In genomic region chr2:38465789-38466127, GRCh38 we compare ENCODE assay signal across 8 cellular contexts.
A peak's percentile ranks its signal among the peaks of the same experiment; 100 is the strongest.
DNase-seq lines count a peak whose midpoint lies in the region; ATAC-seq, FAIRE-seq and TF ChIP-seq lines count a peak whose summit lies in the region.

No MANE protein-coding gene starts in this region.

- no peaks in the 10 kb centered on the region for H3K9me3 ChIP-seq in astrocyte (ENCODE audit: insufficient read depth, low read depth, low read length)

- TF ChIP-seq CTCF in 22Rv1 (IDR thresholded peaks at IDR 0.05) (peak; percentile 60), astrocyte (IDR thresholded peaks at IDR 0.05; ENCODE audit: insufficient read depth, low read depth, low read length) (peak; percentile 16), kidney epithelial cell (IDR thresholded peaks at IDR 0.05; ENCODE audit: insufficient read depth, low read length, poor library complexity, severe bottlenecking) (peak; percentile 63)

- FAIRE-seq in astrocyte (lab: Jason Lieb, UNC) (no peak), urothelium cell line (lab: Jason Lieb, UNC) (no peak)

- no peaks in the 10 kb centered on the region for H3K9me3 Mint-ChIP-seq in astrocyte (ENCODE audit: unreplicated experiment)

- peak; percentile 49 for DNase-seq in ELF-1 (ENCODE audit: low read depth, low spot score)
- DNase-seq in LHCN-M2 (ENCODE audit: low read depth): peak; percentile 33
- DNase-seq in astrocyte (ENCODE audit: low read depth): no peak
- DNase-seq in kidney epithelial cell (ENCODE audit: low read depth): no peak
- DNase-seq in urothelium cell line (ENCODE audit: low spot score): peak; percentile 29
- DNase-seq in effector CD4-positive, alpha-beta T cell: no peak

- no peaks in the 10 kb centered on the region for H4K20me1 ChIP-seq in astrocyte (ENCODE audit: insufficient read depth, low read length)

- no peak overlapping the region for H3K4me3 Mint-ChIP-seq in astrocyte (ENCODE audit: unreplicated experiment)

- H3K27ac ChIP-seq in 22Rv1: no peak overlapping the region
- no peak overlapping the region for H3K27ac ChIP-seq in astrocyte (ENCODE audit: low read depth, low read length)

- H3K4me3 ChIP-seq in astrocyte (ENCODE audit: insufficient read depth, low read depth, low read length): no peak overlapping the region
- no peak overlapping the region for H3K4me3 ChIP-seq in kidney epithelial cell (ENCODE audit: low read depth, low read length)

- H3K4me2 ChIP-seq in astrocyte (ENCODE audit: low read length): no peak overlapping the region

- ATAC-seq in HG02870 (IDR thresholded peaks at IDR 0.05; ENCODE audit: unreplicated experiment): no peak

- no peak overlapping the region for H2AFZ ChIP-seq in astrocyte (ENCODE audit: low read depth, low read length)

- H3K27me3 Mint-ChIP-seq in astrocyte (ENCODE audit: low read depth, unreplicated experiment): peaks cover 39% of the 10 kb centered on the region

- no peaks in the 10 kb centered on the region for H3K36me3 Mint-ChIP-seq in astrocyte (ENCODE audit: low read depth, unreplicated experiment)

- H3K4me1 Mint-ChIP-seq in astrocyte (ENCODE audit: low read depth, unreplicated experiment): peaks cover 7% of the 10 kb centered on the region

- no peak overlapping the region for H3K27ac Mint-ChIP-seq in astrocyte (ENCODE audit: unreplicated experiment)

- H3K4me1 ChIP-seq in astrocyte (ENCODE audit: insufficient read depth, low read length): peaks cover 4% of the 10 kb centered on the region

- H3K36me3 ChIP-seq in astrocyte (ENCODE audit: insufficient read depth, low read length) (no peaks in the 10 kb centered on the region), kidney epithelial cell (ENCODE audit: control insufficient read depth, insufficient read depth, low read length) (no peaks in the 10 kb centered on the region)

- H3K27me3 ChIP-seq in astrocyte (ENCODE audit: insufficient read depth, low read length): peaks cover 56% of the 10 kb centered on the region
- H3K27me3 ChIP-seq in kidney epithelial cell (ENCODE audit: control insufficient read depth, insufficient read depth, low read length): no peaks in the 10 kb centered on the region

- H3K79me2 ChIP-seq in astrocyte (ENCODE audit: insufficient read depth, low read length): no peaks in the 10 kb centered on the region

- no peak overlapping the region for H3K9ac ChIP-seq in astrocyte (ENCODE audit: low read length)

Comparison
In these comparisons a context has a peak if more than half of its experiments do, and no peak if none do; other contexts are left out.
1. DNase-seq: peak in ELF-1 (single experiment), LHCN-M2 (single experiment) and urothelium cell line (single experiment); none in astrocyte (single experiment), kidney epithelial cell (single experiment) and effector CD4-positive, alpha-beta T cell (single experiment).
2. Peak in every context shown above with its lines, with median percentiles within 50 percentile points of each other: CTCF ChIP-seq.